Comparison of ENCODE assay signal across 37 cellular contexts in the genomic region with DNA sequence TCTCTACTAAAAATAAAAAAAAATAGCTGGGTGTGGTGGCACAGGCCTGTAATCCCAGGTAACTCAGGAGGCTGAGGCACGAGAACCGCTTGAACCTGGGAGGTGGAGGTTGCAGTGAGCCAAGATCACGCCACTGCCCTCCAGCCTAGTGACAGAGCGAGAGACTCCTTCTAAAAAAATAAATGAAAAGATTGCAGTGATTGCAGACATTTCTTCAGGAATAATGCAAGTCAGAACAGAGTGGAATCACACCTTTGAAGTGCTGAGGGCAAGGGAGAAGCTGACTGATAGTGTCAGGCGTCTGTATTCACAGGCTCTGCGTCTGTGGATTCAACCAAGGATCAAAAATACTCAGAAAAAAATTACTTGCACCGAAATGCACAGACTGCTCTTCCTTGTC. TPM values are rescaled to one million over a fixed set of nuclear protein-coding genes. Genes with fewer than 3 reads are reported as not detected.
"Had no signal": no experiment of that assay in that cellular context is flagged by ENCODE, and none has a peak within 500 bp of the region (broad histone marks: within the 10 kb centered on the region; RNA-seq: fewer than 3 reads in every experiment).

No MANE protein-coding gene starts in this region.

- H3K36me3 ChIP-seq: ascending aorta, cardiac muscle cell had no signal

- DNase-seq: activated CD4-positive, alpha-beta memory T cell treated with anti-CD3 and anti-CD28 coated beads, Interleukin-2, amount 10 ng/mL, durations not matched to agents 7 days and 5 days; activated CD4-positive, alpha-beta T cell treated with anti-CD3 and anti-CD28 coated beads for 1 hour; activated CD4-positive, alpha-beta T cell treated with anti-CD3 and anti-CD28 coated beads for 36 hours; activated CD4-positive, alpha-beta T cell treated with anti-CD3 and anti-CD28 coated beads for 48 hours; activated CD4-positive, alpha-beta T cell treated with anti-CD3 and anti-CD28 coated beads, Interleukin-2, amount 10 ng/mL, durations not matched to agents 7 days and 5 days; activated CD4-positive, alpha-beta T cell treated with anti-CD3 and anti-CD28 coated beads, Interleukin-2, amount 50 U/mL, for 48 hours; activated CD4-positive, CD25-positive, alpha-beta regulatory T cell; activated CD8-positive, alpha-beta memory T cell treated with anti-CD3 and anti-CD28 coated beads for 24 hours; activated CD8-positive, alpha-beta memory T cell treated with anti-CD3 and anti-CD28 coated beads, Interleukin-2, amount 10 ng/mL, durations not matched to agents 7 days and 5 days; activated CD8-positive, alpha-beta memory T cell treated with anti-CD3 and anti-CD28 coated beads, Interleukin-2, amount 50 U/mL, for 48 hours; activated CD8-positive, alpha-beta T cell treated with anti-CD3 and anti-CD28 coated beads, Interleukin-2, amount 10 ng/mL, durations not matched to agents 7 days and 5 days; activated effector memory CD4-positive, alpha-beta T cell treated with Interleukin-2 at 50 U/mL for 16 hours; activated gamma-delta T cell; activated naive CD4-positive, alpha-beta T cell treated with anti-CD3 and anti-CD28 coated beads, Interleukin-2, amount 10 ng/mL, durations not matched to agents 7 days and 5 days; activated naive CD4-positive, alpha-beta T cell treated with Interleukin-2 at 50 U/mL for 16 hours; activated naive CD8-positive, alpha-beta T cell treated with anti-CD3 and anti-CD28 coated beads, Interleukin-2, amount 10 ng/mL, durations not matched to agents 7 days and 5 days; activated naive CD8-positive, alpha-beta T cell treated with anti-CD3 and anti-CD28 coated beads, Interleukin-2, amount 50 U/mL, for 24 hours; activated T-cell treated with anti-CD3 and anti-CD28 coated beads, Interleukin-2, amount 50 U/mL, for 24 hours; activated T-cell treated with anti-CD3 and anti-CD28 coated beads, Interleukin-2, amount 50 U/mL, for 48 hours; amygdala; anterior cingulate cortex; caudate nucleus; cerebellar nuclear complex; T-helper 2 cell; T-helper 9 cell had no signal

- H3K4me3 ChIP-seq: ascending aorta, cardiac muscle cell had no signal

- ATAC-seq: activated CD4-positive, alpha-beta T cell treated with anti-CD3 and anti-CD28 coated beads for 36 hours; activated CD4-positive, CD25-positive, alpha-beta regulatory T cell treated with anti-CD3 and anti-CD28 coated beads, Interleukin-2, amount 50 U/mL, for 24 hours; activated CD8-positive, alpha-beta memory T cell treated with anti-CD3 and anti-CD28 coated beads, Interleukin-2, amount 10 ng/mL, durations not matched to agents 7 days and 5 days; activated CD8-positive, alpha-beta T cell treated with anti-CD3 and anti-CD28 coated beads, Interleukin-2, amount 10 ng/mL, durations not matched to agents 7 days and 5 days; activated naive CD8-positive, alpha-beta T cell treated with anti-CD3 and anti-CD28 coated beads, Interleukin-2, amount 50 U/mL, for 24 hours had no signal

- H3K9me3 Mint-ChIP-seq: activated CD4-positive, alpha-beta memory T cell treated with anti-CD3 and anti-CD28 coated beads, Interleukin-2, amount 10 ng/mL, durations not matched to agents 7 days and 5 days; activated naive CD4-positive, alpha-beta T cell treated with anti-CD3 and anti-CD28 coated beads, Interleukin-2, amount 10 ng/mL, durations not matched to agents 7 days and 5 days; activated naive CD4-positive, alpha-beta T cell treated with anti-CD3 and anti-CD28 coated beads, Interleukin-2, amount 50 U/mL, for 24 hours; activated naive CD8-positive, alpha-beta T cell treated with anti-CD3 and anti-CD28 coated beads, Interleukin-2, amount 10 ng/mL, durations not matched to agents 7 days and 5 days; activated T-helper 2 cell treated with anti-CD3 and anti-CD28 coated beads, Interferon-gamma antibody, Interleukin-2, Interleukin-4, amounts not matched to agents 10 μg/mL and 5 μg/mL and 100 μg/mL, durations not matched to agents 14 hours and 24 hours and 36 hours; central memory CD8-positive, alpha-beta T cell; T-helper 1 cell treated with Interleukin-12 subunit alpha and Interleukin-12 subunit beta and Interleukin-4 antibody, amounts not matched to agents 30 μg/mL and 1 μg/mL, for 36 hours; T-helper 2 cell treated with Interferon-gamma antibody and Interleukin-4, amounts not matched to agents 5 μg/mL and 100 μg/mL, for 36 hours had no signal

- H3K36me3 Mint-ChIP-seq: activated naive CD4-positive, alpha-beta T cell treated with anti-CD3 and anti-CD28 coated beads, Interleukin-2, amount 10 ng/mL, durations not matched to agents 7 days and 5 days; activated naive CD4-positive, alpha-beta T cell treated with anti-CD3 and anti-CD28 coated beads, Interleukin-2, amount 50 U/mL, for 24 hours; activated naive CD8-positive, alpha-beta T cell; activated naive CD8-positive, alpha-beta T cell treated with anti-CD3 and anti-CD28 coated beads, Interleukin-2, amount 10 ng/mL, durations not matched to agents 7 days and 5 days; brain had no signal

- H3K4me3 Mint-ChIP-seq: activated CD4-positive, alpha-beta memory T cell treated with anti-CD3 and anti-CD28 coated beads, Interleukin-2, amount 10 ng/mL, durations not matched to agents 7 days and 5 days; activated CD4-positive, alpha-beta T cell treated with anti-CD3 and anti-CD28 coated beads for 36 hours; activated CD4-positive, alpha-beta T cell treated with anti-CD3 and anti-CD28 coated beads, Interleukin-2, amount 10 ng/mL, durations not matched to agents 7 days and 5 days; activated CD8-positive, alpha-beta memory T cell treated with anti-CD3 and anti-CD28 coated beads, Interleukin-2, amount 10 ng/mL, durations not matched to agents 7 days and 5 days; activated CD8-positive, alpha-beta T cell treated with anti-CD3 and anti-CD28 coated beads, Interleukin-2, amount 10 ng/mL, durations not matched to agents 7 days and 5 days; activated naive CD4-positive, alpha-beta T cell treated with anti-CD3 and anti-CD28 coated beads, Interleukin-2, amount 10 ng/mL, durations not matched to agents 7 days and 5 days; activated naive CD4-positive, alpha-beta T cell treated with anti-CD3 and anti-CD28 coated beads, Interleukin-2, amount 50 U/mL, for 24 hours; activated naive CD8-positive, alpha-beta T cell; activated naive CD8-positive, alpha-beta T cell treated with anti-CD3 and anti-CD28 coated beads, Interleukin-2, amount 10 ng/mL, durations not matched to agents 7 days and 5 days; activated naive CD8-positive, alpha-beta T cell treated with anti-CD3 and anti-CD28 coated beads, Interleukin-2, amount 50 U/mL, for 24 hours; activated T-cell treated with anti-CD3 and anti-CD28 coated beads, Interleukin-2, amount 50 U/mL, for 24 hours; brain; central memory CD8-positive, alpha-beta T cell; T-helper 1 cell treated with Interleukin-12 subunit alpha and Interleukin-12 subunit beta and Interleukin-4 antibody, amounts not matched to agents 30 μg/mL and 1 μg/mL, for 36 hours; T-helper 2 cell treated with Interferon-gamma antibody and Interleukin-4, amounts not matched to agents 5 μg/mL and 100 μg/mL, for 36 hours had no signal

- H3K9me3 ChIP-seq: ascending aorta had no signal

- H3K27me3 Mint-ChIP-seq: activated CD4-positive, alpha-beta T cell treated with anti-CD3 and anti-CD28 coated beads for 36 hours; activated naive CD4-positive, alpha-beta T cell treated with anti-CD3 and anti-CD28 coated beads, Interleukin-2, amount 50 U/mL, for 24 hours; activated naive CD8-positive, alpha-beta T cell; central memory CD8-positive, alpha-beta T cell had no signal

- H3K27me3 ChIP-seq: ascending aorta had no signal

- H3K27ac ChIP-seq: ascending aorta, cardiac muscle cell, VCaP had no signal

- H3K27ac Mint-ChIP-seq: activated CD4-positive, alpha-beta memory T cell treated with anti-CD3 and anti-CD28 coated beads, Interleukin-2, amount 10 ng/mL, durations not matched to agents 7 days and 5 days; activated CD4-positive, alpha-beta T cell treated with anti-CD3 and anti-CD28 coated beads for 36 hours; activated CD4-positive, alpha-beta T cell treated with anti-CD3 and anti-CD28 coated beads, Interleukin-2, amount 10 ng/mL, durations not matched to agents 7 days and 5 days; activated CD8-positive, alpha-beta memory T cell treated with anti-CD3 and anti-CD28 coated beads, Interleukin-2, amount 10 ng/mL, durations not matched to agents 7 days and 5 days; activated CD8-positive, alpha-beta T cell treated with anti-CD3 and anti-CD28 coated beads, Interleukin-2, amount 10 ng/mL, durations not matched to agents 7 days and 5 days; activated naive CD4-positive, alpha-beta T cell treated with anti-CD3 and anti-CD28 coated beads, Interleukin-2, amount 10 ng/mL, durations not matched to agents 7 days and 5 days; activated naive CD4-positive, alpha-beta T cell treated with anti-CD3 and anti-CD28 coated beads, Interleukin-2, amount 50 U/mL, for 24 hours; activated naive CD8-positive, alpha-beta T cell; activated naive CD8-positive, alpha-beta T cell treated with anti-CD3 and anti-CD28 coated beads, Interleukin-2, amount 10 ng/mL, durations not matched to agents 7 days and 5 days; activated naive CD8-positive, alpha-beta T cell treated with anti-CD3 and anti-CD28 coated beads, Interleukin-2, amount 50 U/mL, for 24 hours; activated T-cell treated with anti-CD3 and anti-CD28 coated beads, Interleukin-2, amount 50 U/mL, for 24 hours; activated T-helper 2 cell treated with anti-CD3 and anti-CD28 coated beads, Interferon-gamma antibody, Interleukin-2, Interleukin-4, amounts not matched to agents 10 μg/mL and 5 μg/mL and 100 μg/mL, durations not matched to agents 14 hours and 24 hours and 36 hours; brain; T-helper 1 cell treated with Interleukin-12 subunit alpha and Interleukin-12 subunit beta and Interleukin-4 antibody, amounts not matched to agents 30 μg/mL and 1 μg/mL, for 36 hours; T-helper 2 cell treated with Interferon-gamma antibody and Interleukin-4, amounts not matched to agents 5 μg/mL and 100 μg/mL, for 36 hours had no signal

RNA-seq across cellular contexts. Expression of a gene that starts 47.4 kb away (rescaled TPM):
- total RNA-seq: activated CD4-positive, alpha-beta memory T cell treated with anti-CD3 and anti-CD28 coated beads, Interleukin-2, amount 10 ng/mL, durations not matched to agents 7 days and 5 days; activated CD4-positive, alpha-beta T cell treated with anti-CD3 and anti-CD28 coated beads for 36 hours; activated CD4-positive, alpha-beta T cell treated with anti-CD3 and anti-CD28 coated beads, Interleukin-2, amount 10 ng/mL, durations not matched to agents 7 days and 5 days; activated CD8-positive, alpha-beta T cell treated with anti-CD3 and anti-CD28 coated beads, Interleukin-2, amount 10 ng/mL, durations not matched to agents 7 days and 5 days; bronchial epithelial cell had no signal
